19 cellular contexts compared by ENCODE assay signal in the genomic region with DNA sequence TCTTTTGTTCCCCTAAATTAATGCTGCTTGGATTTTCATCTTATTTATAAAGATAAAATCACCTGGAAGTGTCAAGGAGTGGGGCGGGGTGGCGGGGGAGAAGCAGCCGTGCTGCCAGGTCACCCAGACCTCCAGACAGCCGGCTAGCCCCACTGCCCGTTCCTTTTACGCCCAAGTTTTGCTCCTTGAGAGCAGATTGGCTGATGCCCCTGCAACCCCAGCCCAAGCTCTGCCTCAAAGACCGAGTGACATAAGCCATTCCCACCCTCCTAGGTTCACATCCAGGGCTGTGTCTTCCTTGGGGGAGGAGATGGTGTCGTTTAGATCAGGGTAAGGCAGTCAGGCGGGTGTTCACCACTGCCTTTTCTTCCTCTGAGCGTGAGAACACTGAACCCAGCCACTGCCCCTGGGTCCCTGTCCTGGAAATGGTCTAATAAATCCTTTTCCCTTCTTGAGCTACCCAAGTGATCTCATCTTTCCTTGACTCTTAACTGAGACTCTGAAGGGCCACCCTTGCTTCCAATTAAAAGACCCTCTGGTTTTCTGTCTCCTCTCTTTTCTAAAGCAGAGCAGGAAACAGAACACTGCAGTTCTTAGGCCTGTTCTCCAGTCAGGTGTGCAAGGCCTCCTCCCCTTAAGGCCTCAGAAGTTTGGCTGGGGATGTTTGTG. TPM values are rescaled to one million over a fixed set of nuclear protein-coding genes. Genes with fewer than 3 reads are reported as not detected.
A peak's percentile ranks its signal among the peaks of the same experiment; 100 is the strongest.
DNase-seq lines count a peak whose midpoint lies in the region; ATAC-seq and TF ChIP-seq lines count a peak whose summit lies in the region.
"Had no signal": no experiment of that assay in that cellular context is flagged by ENCODE, and none has a peak within 500 bp of the region (broad histone marks: within the 10 kb centered on the region; RNA-seq: fewer than 3 reads in every experiment).

No MANE protein-coding gene starts in this region.

- POLR2A ChIA-PET in activated CD8-positive, alpha-beta T cell treated with anti-CD3 and anti-CD28 coated beads for 36 hours (lab: Charles Lee): interaction anchor here (1.1 to 3.6 kb wide), 4 partner anchors 9 to 13 kb away, joined by 3 to 21 read pairs (median 9); a partner anchor contains a TSS
- POLR2A ChIA-PET in activated CD8-positive, alpha-beta T cell treated with anti-CD3 and anti-CD28 coated beads, Interleukin-2, amount 10 ng/mL, durations not matched to agents 7 days and 5 days (lab: Charles Lee): interaction anchor here (1.3 kb wide), 1 partner anchor 13 kb away, joined by 3 read pairs; no protein-coding TSS in a partner anchor

- H3K4me1 Mint-ChIP-seq in activated CD8-positive, alpha-beta T cell treated with anti-CD3 and anti-CD28 coated beads for 36 hours (ENCODE audit: low read depth): peaks cover 42% of the 10 kb centered on the region
- H3K4me1 Mint-ChIP-seq in activated CD8-positive, alpha-beta T cell treated with anti-CD3 and anti-CD28 coated beads, Interleukin-2, amount 10 ng/mL, durations not matched to agents 7 days and 5 days (ENCODE audit: low read depth): peaks cover 34% of the 10 kb centered on the region
- peaks cover 66% of the 10 kb centered on the region for H3K4me1 Mint-ChIP-seq in activated T-cell treated with anti-CD3 and anti-CD28 coated beads, Interleukin-2, amount 50 U/mL, for 72 hours (ENCODE audit: low read depth)
- peaks cover 55% of the 10 kb centered on the region for H3K4me1 Mint-ChIP-seq in stimulated activated memory B cell treated with anti-CD40 and anti-IgM and Interleukin-4, amounts not matched to agents 10 μg/mL and 1 μg/mL and 100 μg/mL, for 72 hours

- CTCF ChIA-PET in activated CD8-positive, alpha-beta T cell treated with anti-CD3 and anti-CD28 coated beads for 36 hours (lab: Charles Lee): interaction anchor here (1.3 kb wide), 2 partner anchors 12 to 13 kb away, joined by 3 to 5 read pairs; no protein-coding TSS in a partner anchor
- CTCF ChIA-PET in activated CD8-positive, alpha-beta T cell treated with anti-CD3 and anti-CD28 coated beads, Interleukin-2, amount 10 ng/mL, durations not matched to agents 7 days and 5 days (lab: Charles Lee): no interaction called here

- H3K9me3 ChIP-seq in right lobe of liver: no peaks in the 10 kb centered on the region

- H3K36me3 ChIP-seq in right lobe of liver: peaks cover 0 to 49% (median 21%) of the 10 kb centered on the region in 4 donors

- peaks cover 55% of the 10 kb centered on the region for H3K36me3 Mint-ChIP-seq in activated CD8-positive, alpha-beta T cell treated with anti-CD3 and anti-CD28 coated beads for 36 hours (ENCODE audit: low read depth)
- peaks cover 73% of the 10 kb centered on the region for H3K36me3 Mint-ChIP-seq in activated CD8-positive, alpha-beta T cell treated with anti-CD3 and anti-CD28 coated beads, Interleukin-2, amount 10 ng/mL, durations not matched to agents 7 days and 5 days (ENCODE audit: low read depth)
- peaks cover 8 to 19% of the 10 kb centered on the region in 2 donors for H3K36me3 Mint-ChIP-seq in activated T-cell treated with anti-CD3 and anti-CD28 coated beads, Interleukin-2, amount 50 U/mL, for 72 hours (ENCODE audit: insufficient read depth in 2 of 2)
- peaks cover 45% of the 10 kb centered on the region for H3K36me3 Mint-ChIP-seq in stimulated activated memory B cell treated with anti-CD40 and anti-IgM and Interleukin-4, amounts not matched to agents 10 μg/mL and 1 μg/mL and 100 μg/mL, for 72 hours

- peaks cover 3 to 73% (median 34%) of the 10 kb centered on the region in 4 donors for H3K4me1 ChIP-seq in right lobe of liver

- no peaks in the 10 kb centered on the region for H3K27me3 Mint-ChIP-seq in activated CD8-positive, alpha-beta T cell treated with anti-CD3 and anti-CD28 coated beads for 36 hours
- H3K27me3 Mint-ChIP-seq in activated CD8-positive, alpha-beta T cell treated with anti-CD3 and anti-CD28 coated beads, Interleukin-2, amount 10 ng/mL, durations not matched to agents 7 days and 5 days (ENCODE audit: low read depth): no peaks in the 10 kb centered on the region
- H3K27me3 Mint-ChIP-seq in activated T-cell treated with anti-CD3 and anti-CD28 coated beads, Interleukin-2, amount 50 U/mL, for 72 hours (ENCODE audit: low read depth): no peaks in the 10 kb centered on the region
- no peaks in the 10 kb centered on the region for H3K27me3 Mint-ChIP-seq in stimulated activated memory B cell treated with anti-CD40 and anti-IgM and Interleukin-4, amounts not matched to agents 10 μg/mL and 1 μg/mL and 100 μg/mL, for 72 hours

- peak overlapping the region; percentile 34 for H3K27ac Mint-ChIP-seq in activated CD8-positive, alpha-beta T cell treated with anti-CD3 and anti-CD28 coated beads for 36 hours
- H3K27ac Mint-ChIP-seq in activated CD8-positive, alpha-beta T cell treated with anti-CD3 and anti-CD28 coated beads, Interleukin-2, amount 10 ng/mL, durations not matched to agents 7 days and 5 days: no peak overlapping the region
- peak overlapping the region; percentile 35 for H3K27ac Mint-ChIP-seq in activated T-cell treated with anti-CD3 and anti-CD28 coated beads, Interleukin-2, amount 50 U/mL, for 72 hours
- peak overlapping the region; percentile 30 for H3K27ac Mint-ChIP-seq in stimulated activated memory B cell treated with anti-CD40 and anti-IgM and Interleukin-4, amounts not matched to agents 10 μg/mL and 1 μg/mL and 100 μg/mL, for 72 hours

- intact Hi-C loops in activated CD8-positive, alpha-beta T cell treated with anti-CD3 and anti-CD28 coated beads for 36 hours (cut with micrococcal nuclease): no loop called here
- intact Hi-C loops in right lobe of liver (cut with DNase I): no loop called here

- no peak overlapping the region for H3K4me3 ChIP-seq in right lobe of liver

- no peak for TF ChIP-seq CTCF in activated CD8-positive, alpha-beta T cell treated with anti-CD3 and anti-CD28 coated beads for 36 hours (IDR thresholded peaks at IDR 0.05)
- TF ChIP-seq CTCF in right lobe of liver (IDR thresholded peaks at IDR 0.05): no peak

- no peak for ATAC-seq in activated CD8-positive, alpha-beta T cell treated with anti-CD3 and anti-CD28 coated beads for 36 hours
- no peak for ATAC-seq in activated CD8-positive, alpha-beta T cell treated with anti-CD3 and anti-CD28 coated beads, Interleukin-2, amount 10 ng/mL, durations not matched to agents 7 days and 5 days
- ATAC-seq in activated T-cell treated with anti-CD3 and anti-CD28 coated beads, Interleukin-2, amount 50 U/mL, for 72 hours (replicated peaks in 1 of 2): no peak
- no peak for ATAC-seq in right lobe of liver
- ATAC-seq in stimulated activated memory B cell treated with anti-CD40 and anti-IgM and Interleukin-4, amounts not matched to agents 10 μg/mL and 1 μg/mL and 100 μg/mL, for 72 hours: no peak

- H3K27ac ChIP-seq in right lobe of liver: peak overlapping the region in 2 of 3 donors; percentile 76 to 95

- no peak overlapping the region for H3K4me3 Mint-ChIP-seq in activated CD8-positive, alpha-beta T cell treated with anti-CD3 and anti-CD28 coated beads for 36 hours
- no peak overlapping the region for H3K4me3 Mint-ChIP-seq in activated CD8-positive, alpha-beta T cell treated with anti-CD3 and anti-CD28 coated beads, Interleukin-2, amount 10 ng/mL, durations not matched to agents 7 days and 5 days
- peak overlapping the region in 1 of 2 donors; percentile 5 for H3K4me3 Mint-ChIP-seq in activated T-cell treated with anti-CD3 and anti-CD28 coated beads, Interleukin-2, amount 50 U/mL, for 72 hours
- no peak overlapping the region for H3K4me3 Mint-ChIP-seq in stimulated activated memory B cell treated with anti-CD40 and anti-IgM and Interleukin-4, amounts not matched to agents 10 μg/mL and 1 μg/mL and 100 μg/mL, for 72 hours

- no peak for DNase-seq in activated CD8-positive, alpha-beta T cell treated with anti-CD3 and anti-CD28 coated beads for 36 hours
- DNase-seq in activated CD8-positive, alpha-beta T cell treated with anti-CD3 and anti-CD28 coated beads, Interleukin-2, amount 10 ng/mL, durations not matched to agents 7 days and 5 days: no peak
- DNase-seq in activated T-cell treated with anti-CD3 and anti-CD28 coated beads, Interleukin-2, amount 50 U/mL, for 72 hours: no peak
- DNase-seq in right lobe of liver: peak in 1 of 3 donors; percentile 43
- no peak for DNase-seq in globus pallidus (ENCODE audit: low spot score)
- DNase-seq in COLO668 (lab: John Stamatoyannopoulos, UW; ENCODE audit: unreplicated experiment): no peak
- no peak for DNase-seq in stimulated activated CD4-positive, alpha-beta T cell treated with anti-CD3 and anti-CD28 coated beads, Interleukin-2, amount 100 ng/mL, for 48 hours
- DNase-seq: activated CD4-positive, alpha-beta T cell treated with anti-CD3 and anti-CD28 coated beads for 1 hour; DMS79; effector memory CD4-positive, alpha-beta T cell; HCEC 1CT; islet precursor cell; mesendoderm; NCI-H1417 treated with DMSO at 0.1 percent for 48 hours; NCI-H774; T1000 had no signal

- WGBS in right lobe of liver (ENCODE audit: insufficient coverage, low coverage, low lambda C conversion rate, missing lambda C conversion rate): 81% methylated on average over 7 of the region's 10 CpGs

- TF ChIP-seq POLR2A in right lobe of liver (IDR thresholded peaks at IDR 0.05): no peak

- no peaks in the 10 kb centered on the region for H3K27me3 ChIP-seq in right lobe of liver

- no peaks in the 10 kb centered on the region for H3K9me3 Mint-ChIP-seq in activated CD8-positive, alpha-beta T cell treated with anti-CD3 and anti-CD28 coated beads for 36 hours
- H3K9me3 Mint-ChIP-seq in activated CD8-positive, alpha-beta T cell treated with anti-CD3 and anti-CD28 coated beads, Interleukin-2, amount 10 ng/mL, durations not matched to agents 7 days and 5 days (ENCODE audit: insufficient read depth): no peaks in the 10 kb centered on the region
- no peaks in the 10 kb centered on the region for H3K9me3 Mint-ChIP-seq in activated T-cell treated with anti-CD3 and anti-CD28 coated beads, Interleukin-2, amount 50 U/mL, for 72 hours
- no peaks in the 10 kb centered on the region for H3K9me3 Mint-ChIP-seq in stimulated activated memory B cell treated with anti-CD40 and anti-IgM and Interleukin-4, amounts not matched to agents 10 μg/mL and 1 μg/mL and 100 μg/mL, for 72 hours

RNA-seq across cellular contexts. Expression of a gene that starts 5.7 kb away (rescaled TPM):
- total RNA-seq in activated CD8-positive, alpha-beta T cell treated with anti-CD3 and anti-CD28 coated beads for 36 hours: 10 to 100 TPM; 16.1 to 19.5 TPM
- 10 to 100 TPM; 15.2 to 16.0 TPM for total RNA-seq in activated CD8-positive, alpha-beta T cell treated with anti-CD3 and anti-CD28 coated beads, Interleukin-2, amount 10 ng/mL, durations not matched to agents 7 days and 5 days
- 10 to 100 TPM in 1 of 2 donors, 1 to 10 TPM in 1; 9.9 to 10.1 TPM for total RNA-seq in activated T-cell treated with anti-CD3 and anti-CD28 coated beads, Interleukin-2, amount 50 U/mL, for 72 hours
- total RNA-seq in right lobe of liver: 10 to 100 TPM; 13.5 to 38.5 (median 15.7) TPM

RNA-seq across cellular contexts. Expression of a gene that starts 13.6 kb away (rescaled TPM):
- total RNA-seq in activated CD8-positive, alpha-beta T cell treated with anti-CD3 and anti-CD28 coated beads for 36 hours: 10 to 100 TPM; 30.5 to 31.2 TPM
- 10 to 100 TPM; 31.4 to 33.7 TPM for total RNA-seq in activated CD8-positive, alpha-beta T cell treated with anti-CD3 and anti-CD28 coated beads, Interleukin-2, amount 10 ng/mL, durations not matched to agents 7 days and 5 days
- total RNA-seq in activated T-cell treated with anti-CD3 and anti-CD28 coated beads, Interleukin-2, amount 50 U/mL, for 72 hours: 10 to 100 TPM; 41.1 to 45.3 TPM
- 10 to 100 TPM in 5 of 6 experiments, 1 to 10 TPM in 1; 9.6 to 15.3 (median 12.3) TPM for total RNA-seq in right lobe of liver

RNA-seq across cellular contexts. Expression of a gene that starts 14.6 kb away (rescaled TPM):
- 10 to 100 TPM; 26.0 to 27.4 TPM for total RNA-seq in activated CD8-positive, alpha-beta T cell treated with anti-CD3 and anti-CD28 coated beads for 36 hours
- total RNA-seq in activated CD8-positive, alpha-beta T cell treated with anti-CD3 and anti-CD28 coated beads, Interleukin-2, amount 10 ng/mL, durations not matched to agents 7 days and 5 days: 10 to 100 TPM; 37.6 to 37.7 TPM
- total RNA-seq in activated T-cell treated with anti-CD3 and anti-CD28 coated beads, Interleukin-2, amount 50 U/mL, for 72 hours: 10 to 100 TPM; 33.2 to 38.3 TPM
- total RNA-seq in right lobe of liver: 10 to 100 TPM; 16.0 to 35.5 (median 25.3) TPM

RNA-seq across cellular contexts. Expression of a gene that starts 14.9 kb away (rescaled TPM):
- total RNA-seq in activated CD8-positive, alpha-beta T cell treated with anti-CD3 and anti-CD28 coated beads for 36 hours: 10 to 100 TPM; 37.7 to 41.8 TPM
- total RNA-seq in activated CD8-positive, alpha-beta T cell treated with anti-CD3 and anti-CD28 coated beads, Interleukin-2, amount 10 ng/mL, durations not matched to agents 7 days and 5 days: 10 to 100 TPM; 35.3 to 36.0 TPM
- 10 to 100 TPM; 30.8 to 32.2 TPM for total RNA-seq in activated T-cell treated with anti-CD3 and anti-CD28 coated beads, Interleukin-2, amount 50 U/mL, for 72 hours
- total RNA-seq in right lobe of liver: 10 to 100 TPM in 3 of 6 experiments, 1 to 10 TPM in 3; 6.9 to 11.3 (median 9.4) TPM

RNA-seq across cellular contexts. Expression of a gene that starts 26.9 kb away (rescaled TPM):
- 1 to 10 TPM; 1.2 to 2.2 TPM for total RNA-seq in activated CD8-positive, alpha-beta T cell treated with anti-CD3 and anti-CD28 coated beads for 36 hours
- total RNA-seq in activated CD8-positive, alpha-beta T cell treated with anti-CD3 and anti-CD28 coated beads, Interleukin-2, amount 10 ng/mL, durations not matched to agents 7 days and 5 days: 1 to 10 TPM; 1.4 to 1.8 TPM
- total RNA-seq in activated T-cell treated with anti-CD3 and anti-CD28 coated beads, Interleukin-2, amount 50 U/mL, for 72 hours: 1 to 10 TPM; 3.3 to 3.7 TPM
- 1 to 10 TPM; 1.6 to 9.9 (median 2.6) TPM for total RNA-seq in right lobe of liver
- total RNA-seq: A172, fibroblast of lung had no signal
